ENCODE assay signal across 1 cellular context in genomic region chr9:127244609-127245601, GRCh38.
A peak's percentile ranks its signal among the peaks of the same experiment; 100 is the strongest.
TF ChIP-seq lines count a peak whose summit lies in the region.

No MANE protein-coding gene starts in this region.

TF ChIP-seq in K562, 482 proteins besides CTCF, POLR2A, EP300 and RAD21 (continued from another document and continues in another):
- TF ChIP-seq E2F5 (CRISPR knock-in tag; IDR thresholded peaks at IDR 0.05) (no peak), ZBTB2 (IDR thresholded peaks at IDR 0.05) (no peak), MBD2 (IDR thresholded peaks at IDR 0.05; ENCODE audit: borderline replicate concordance, low read depth) (peak; percentile 96), TFAP4 (CRISPR knock-in tag; IDR thresholded peaks at IDR 0.05; ENCODE audit: borderline replicate concordance) (peak; percentile 63), MXD1 (CRISPR knock-in tag; IDR thresholded peaks at IDR 0.05; ENCODE audit: borderline replicate concordance, poor library complexity, severe bottlenecking) (no peak), ZNF592 (IDR thresholded peaks at IDR 0.05) (no peak), EZH2 (IDR thresholded peaks at IDR 0.05; ENCODE audit: borderline replicate concordance, low read depth, low read length) (no peak), CBX1 (IDR thresholded peaks at IDR 0.05; ENCODE audit: low read depth) (no peak), RFX1 (IDR thresholded peaks at IDR 0.05) (no peak), YY1 (IDR thresholded peaks at IDR 0.05; ENCODE audit: borderline replicate concordance in 1 of 3, control insufficient read depth in 1 of 3, extremely low read depth in 1 of 3, insufficient read depth in 3 of 3, insufficient read length in 1 of 3, insufficient replicate concordance in 2 of 3, low read depth in 1 of 3, low read length in 2 of 3) (peak in 1 of 3 experiments; percentile 21), SNAPC5 (CRISPR knock-in tag; IDR thresholded peaks at IDR 0.05) (no peak), MXI1 (IDR thresholded peaks at IDR 0.05; ENCODE audit: low read depth, low read length) (no peak), TAF9B (IDR thresholded peaks at IDR 0.05; ENCODE audit: partially characterized antibody) (no peak), SP2 (IDR thresholded peaks at IDR 0.05; ENCODE audit: extremely low read depth, low read depth, low read length, poor library complexity, severe bottlenecking) (peak; percentile 69), RBM25 (IDR thresholded peaks at IDR 0.05; ENCODE audit: low read depth, low read length, severe bottlenecking) (peak; percentile 87), MEIS2 (IDR thresholded peaks at IDR 0.05; ENCODE audit: partially characterized antibody) (peak; percentile 25), GABPB2 (CRISPR knock-in tag; conservative IDR thresholded peaks at IDR 0.05) (no peak), ZNF212 (CRISPR knock-in tag; IDR thresholded peaks at IDR 0.05) (no peak), MGA (IDR thresholded peaks at IDR 0.05) (0 out of 2 replicates have a peak, but pooled peaks have one; percentile 10), HBP1 (CRISPR knock-in tag; IDR thresholded peaks at IDR 0.05) (no peak), PHB2 (IDR thresholded peaks at IDR 0.05; ENCODE audit: low read depth) (no peak), CBX2 (IDR thresholded peaks at IDR 0.05; ENCODE audit: insufficient read depth, low read length, poor library complexity, severe bottlenecking) (no peak), BRCA1 (IDR thresholded peaks at IDR 0.05) (no peak), BRCA1 (CRISPR knock-in tag; IDR thresholded peaks at IDR 0.05) (no peak), PHB (CRISPR knock-in tag; IDR thresholded peaks at IDR 0.05) (no peak), ZNF140 (CRISPR knock-in tag; IDR thresholded peaks at IDR 0.05) (no peak), ARID3B (CRISPR knock-in tag; IDR thresholded peaks at IDR 0.05; ENCODE audit: borderline replicate concordance) (no peak), MTF1 (CRISPR knock-in tag; IDR thresholded peaks at IDR 0.05; ENCODE audit: borderline replicate concordance) (no peak), MED1 (CRISPR knock-in tag; IDR thresholded peaks at IDR 0.05; ENCODE audit: borderline replicate concordance) (no peak), ZBTB33 (CRISPR knock-in tag; IDR thresholded peaks at IDR 0.05) (no peak)
